ENCODE assay signal across 8 cellular contexts in genomic region chr1:21651214-21652042, GRCh38. TPM values are rescaled to one million over a fixed set of nuclear protein-coding genes. Genes with fewer than 3 reads are reported as not detected.
DNase-seq lines count a peak whose midpoint lies in the region; ATAC-seq, FAIRE-seq and TF ChIP-seq lines count a peak whose summit lies in the region.

No MANE protein-coding gene starts in this region.

- no peaks in the 10 kb centered on the region for H3K27me3 ChIP-seq in HepG2 (ENCODE audit: control insufficient read depth in 1 of 2, insufficient read depth in 2 of 2, low read length in 2 of 2)

- peak overlapping the region; percentile 82 for H3K4me2 ChIP-seq in HepG2 (ENCODE audit: low read depth, low read length)

- H3K36me3 ChIP-seq in HepG2 (replicated peaks in 1 of 2; ENCODE audit: control insufficient read depth in 1 of 2, insufficient read depth in 2 of 2, low read length in 2 of 2), result peaks cover 3 to 17% of the 10 kb centered on the region in 2 experiments; a peak in 4 of 5 replicates

- in situ Hi-C loops in HepG2 (cut with HindIII; ENCODE audit: extremely low pct_ligation_motif_present, low pct_unique_long_range_greater_than_20kb), result no loop called here

- no peak for DNase-seq in Right ventricle myocardium inferior (ENCODE audit: missing footprints)
- no peak for DNase-seq in cardiac septum (ENCODE audit: low spot score)
- DNase-seq in T-helper 9 cell, result peak; percentile 16
- peak; percentile 53 for DNase-seq in cerebellum (ENCODE audit: low spot score)
- DNase-seq in HepG2 (ENCODE audit: low spot score), result no peak
- DNase-seq in stimulated activated naive CD4-positive, alpha-beta T cell treated with Interleukin-2 at 50 U/mL for 16 hours (lab: John Stamatoyannopoulos, UW), result peak; percentile 37
- no peak for DNase-seq in SHP77 treated with DMSO at 0.1 percent for 48 hours (lab: John Stamatoyannopoulos, UW)

- intact Hi-C loops in Right ventricle myocardium inferior (cut with DNase I), result loop anchor here (10.0 kb wide), 1 partner anchor 417 kb away; no protein-coding TSS in a partner anchor
- intact Hi-C loops in cardiac septum (cut with DNase I), result no loop called here
- intact Hi-C loops in HepG2 (cut with micrococcal nuclease; ENCODE audit: unreplicated experiment), result no loop called here

- WGBS in HepG2 (ENCODE audit: low lambda C conversion rate), result 23% methylated on average over 5 of the region's 80 CpGs

- POLR2A ChIA-PET in HepG2 (lab: Yijun Ruan, JAX), result interaction anchor here (1.4 kb wide), 1 partner anchor 18 kb away, joined by 3 read pairs; the partner anchor contains the start of gene RAP1GAP

- H3K27ac ChIP-seq in HepG2 (ENCODE audit: extremely low read length, insufficient read depth, low read length), result no peak overlapping the region

- TF ChIP-seq POLR2A in HepG2 (IDR thresholded peaks at IDR 0.05; ENCODE audit: insufficient read depth in 1 of 2, low read depth in 2 of 2, low read length in 2 of 2), result no peak

- H3K4me1 ChIP-seq in HepG2 (ENCODE audit: insufficient read depth, low read length), result peaks cover 29% of the 10 kb centered on the region

- H3K9ac ChIP-seq in HepG2 (ENCODE audit: insufficient read depth, low read depth, low read length), result no peak overlapping the region

- TF ChIP-seq RAD21 in HepG2 (CRISPR knock-in tag; IDR thresholded peaks at IDR 0.05), result no peak

- no peak overlapping the region for H2AFZ ChIP-seq in HepG2 (ENCODE audit: low read length)

- no TSS peak for BruUV-seq in HepG2 (replicated peaks; lab: Mats Ljungman, UMichigan)

- no peaks in the 10 kb centered on the region for H3K79me2 ChIP-seq in HepG2 (ENCODE audit: insufficient read depth, low read length)

- CTCF ChIA-PET in HepG2 (lab: Yijun Ruan, JAX; ENCODE audit: low intra/inter-chr PET ratio, low total read pairs), result no interaction called here

- TF ChIP-seq CTCF in HepG2 (CRISPR knock-in tag; IDR thresholded peaks at IDR 0.05), result no peak

- peaks cover 51% of the 10 kb centered on the region for H4K20me1 ChIP-seq in HepG2 (ENCODE audit: insufficient read depth, low read length)

- FAIRE-seq in HepG2 (lab: Jason Lieb, UNC), result no peak

- TF ChIP-seq EP300 in HepG2 (IDR thresholded peaks at IDR 0.05; ENCODE audit: low read depth in 2 of 2, low read length in 2 of 2) (no peak), HepG2 (CRISPR knock-in tag; IDR thresholded peaks at IDR 0.05; ENCODE audit: borderline replicate concordance) (no peak)

- H3K4me3 ChIP-seq in HepG2 (replicated peaks in 1 of 3; ENCODE audit: insufficient read depth in 1 of 3, low read depth in 2 of 3, low read length in 3 of 3), result peak overlapping the region; percentile 21 to 58 (median 35); a peak in 5 of 6 replicates

- no peaks in the 10 kb centered on the region for H3K9me3 ChIP-seq in HepG2 (ENCODE audit: low read length)

- ATAC-seq in Right ventricle myocardium inferior (peak; percentile 30), HepG2 (peak; percentile 55), HG02970 (IDR thresholded peaks at IDR 0.05; ENCODE audit: low FRiP score, unreplicated experiment) (no peak)

TF ChIP-seq in HepG2, 621 proteins besides CTCF, POLR2A, EP300 and RAD21 (continues in another document):
- TF ChIP-seq ISL2 (CRISPR knock-in tag; IDR thresholded peaks at IDR 0.05) (no peak), HDAC1 (CRISPR knock-in tag; IDR thresholded peaks at IDR 0.05) (no peak), REPIN1 (CRISPR knock-in tag; IDR thresholded peaks at IDR 0.05; ENCODE audit: borderline replicate concordance, low read depth) (no peak), ZFX (CRISPR knock-in tag; IDR thresholded peaks at IDR 0.05; ENCODE audit: low read depth) (0 out of 2 replicates have a peak, but pooled peaks have one; percentile 14), ZBTB2 (CRISPR knock-in tag; IDR thresholded peaks at IDR 0.05; ENCODE audit: low read depth) (peak; percentile 69; the same call in 1 of the 2 replicates), ETV5 (CRISPR knock-in tag; IDR thresholded peaks at IDR 0.05; ENCODE audit: borderline replicate concordance) (peak; percentile 21; the same call in 1 of the 2 replicates), HNRNPL (IDR thresholded peaks at IDR 0.05; ENCODE audit: low read depth, low read length) (0 out of 2 replicates have a peak, but pooled peaks have one; percentile 29), ZNF674 (CRISPR knock-in tag; IDR thresholded peaks at IDR 0.05; ENCODE audit: low read depth) (no peak), HNRNPLL (IDR thresholded peaks at IDR 0.05; ENCODE audit: low read depth, low read length, poor library complexity, severe bottlenecking) (no peak), RAD51 (IDR thresholded peaks at IDR 0.05; ENCODE audit: borderline replicate concordance) (no peak), ZBTB33 (CRISPR knock-in tag; IDR thresholded peaks at IDR 0.05) (peak; percentile 43; the same call in 1 of the 2 replicates), MAZ (IDR thresholded peaks at IDR 0.05; ENCODE audit: borderline replicate concordance, low read depth, low read length) (no peak), MAZ (CRISPR knock-in tag; IDR thresholded peaks at IDR 0.05; ENCODE audit: low read depth) (peak; percentile 52; the same call in 1 of the 2 replicates), GTF3A (CRISPR knock-in tag; conservative IDR thresholded peaks at IDR 0.05) (no peak), CENPBD1 (CRISPR knock-in tag; IDR thresholded peaks at IDR 0.05; ENCODE audit: borderline replicate concordance, low read depth) (no peak), SKI (IDR thresholded peaks at IDR 0.05; ENCODE audit: partially characterized antibody) (no peak), FOSL1 (CRISPR knock-in tag; IDR thresholded peaks at IDR 0.05; ENCODE audit: borderline replicate concordance) (no peak), NRL (CRISPR knock-in tag; IDR thresholded peaks at IDR 0.05; ENCODE audit: borderline replicate concordance) (0 out of 2 replicates have a peak, but pooled peaks have one; percentile 17)

RNA-seq across cellular contexts. Expression of gene RAP1GAP, which starts 17.7 kb away (rescaled TPM):
- 4.5 TPM for total RNA-seq in Right ventricle myocardium inferior
- total RNA-seq in cardiac septum, result 2.7 TPM
- total RNA-seq in cerebellum, result 13.5 TPM
- total RNA-seq in HepG2 (2016; rRNA removed; fragmentation: Illumina TruSeq; extraction: Trizol), result 9.7 and 11.9 TPM in 2 replicates
- 3.8 and 5.0 TPM in 2 replicates for total RNA-seq in HepG2 (2016; cell fraction: cytosol; rRNA removed; fragmentation: Illumina TruSeq; extraction: Trizol; ENCODE audit: low read depth)
- total RNA-seq in HepG2 (2016; cell fraction: insoluble cytoplasmic fraction; rRNA removed; fragmentation: Illumina TruSeq; extraction: Trizol), result 7.8 and 12.1 TPM in 2 replicates
- 9.5 and 11.5 TPM in 2 replicates for total RNA-seq in HepG2 (2016; cell fraction: membrane; rRNA removed; fragmentation: Illumina TruSeq; extraction: Trizol)
- total RNA-seq in HepG2 (2016; cell fraction: nucleus; rRNA removed; fragmentation: Illumina TruSeq; extraction: Trizol), result 13.6 and 14.7 TPM in 2 replicates
- polyA plus RNA-seq in HepG2 (2011; rRNA removed), result 37.5 and 46.1 TPM in 2 replicates
- 21.6 and 24.9 TPM in 2 replicates for polyA plus RNA-seq in HepG2 (2011; cell fraction: cytosol; rRNA removed)
- polyA plus RNA-seq in HepG2 (2011; cell fraction: nucleus; rRNA removed), result 114 and 133 TPM in 2 replicates
- 22.0 and 27.8 TPM in 2 replicates for polyA plus RNA-seq in HepG2 (2012)
- polyA plus RNA-seq in HepG2 (2016; cell fraction: cytosol; fragmentation: Illumina TruSeq; extraction: Trizol; ENCODE audit: low read depth), result 5.3 and 7.0 TPM in 2 replicates
- 17.1 and 23.0 TPM in 2 replicates for polyA plus RNA-seq in HepG2 (2016; cell fraction: insoluble cytoplasmic fraction; fragmentation: Illumina TruSeq; extraction: Trizol; ENCODE audit: low read depth)
- polyA plus RNA-seq in HepG2 (2016; cell fraction: membrane; fragmentation: Illumina TruSeq; extraction: Trizol; ENCODE audit: low read depth), result 14.4 and 18.4 TPM in 2 replicates
- polyA plus RNA-seq in HepG2 (2016; cell fraction: nucleus; fragmentation: Illumina TruSeq; extraction: Trizol; ENCODE audit: insufficient read depth, low read depth), result 58.0 and 62.8 TPM in 2 replicates
- 18.4 and 45.8 TPM in 2 replicates for polyA minus RNA-seq in HepG2 (2011; rRNA and poly(A)+ RNA removed; ENCODE audit: low replicate concordance)
- polyA minus RNA-seq in HepG2 (2011; cell fraction: cytosol; rRNA and poly(A)+ RNA removed), result 12.8 and 14.1 TPM in 2 replicates
- 20.8 and 23.4 TPM in 2 replicates for polyA minus RNA-seq in HepG2 (2011; cell fraction: nucleus; rRNA and poly(A)+ RNA removed)

Comparison
In these comparisons a context has a peak if more than half of its experiments do, and no peak if none do; other contexts are left out.
1. DNase-seq: peak in T-helper 9 cell (single experiment), cerebellum (single experiment) and stimulated activated naive CD4-positive, alpha-beta T cell treated with Interleukin-2 at 50 U/mL for 16 hours (single experiment); none in Right ventricle myocardium inferior (single experiment), cardiac septum (single experiment), HepG2 (single experiment) and SHP77 treated with DMSO at 0.1 percent for 48 hours (single experiment).